In the genomic region with DNA sequence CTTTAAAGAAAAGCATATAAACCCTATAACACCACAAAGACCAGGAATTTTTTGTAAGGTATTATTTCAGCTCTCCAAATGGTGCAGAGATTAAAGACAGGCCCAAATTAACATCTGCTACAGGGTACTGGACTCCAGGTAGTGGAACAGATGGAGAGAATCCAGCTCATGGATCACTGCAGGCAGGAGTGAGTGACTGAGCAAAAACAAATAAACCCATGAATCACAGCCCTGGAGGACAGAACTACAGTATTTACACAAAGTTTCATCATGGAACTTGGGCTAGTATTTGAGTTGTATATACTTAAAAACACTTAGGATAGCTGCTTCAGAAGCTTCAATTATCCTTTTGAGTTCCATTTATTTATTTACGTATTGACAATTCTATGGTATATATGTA, we compare ENCODE assay signal across 15 cellular contexts.
DNase-seq lines count a peak whose midpoint lies in the region; TF ChIP-seq lines count a peak whose summit lies in the region.
"Had no signal": no experiment of that assay in that cellular context is flagged by ENCODE, and none has a peak within 500 bp of the region (broad histone marks: within the 10 kb centered on the region; RNA-seq: fewer than 3 reads in every experiment).

No MANE protein-coding gene starts in this region.

- H3K36me3 Mint-ChIP-seq in osteocyte (ENCODE audit: unreplicated experiment) (no peaks in the 10 kb centered on the region), Caco-2 (ENCODE audit: insufficient read depth, unreplicated experiment) (no peaks in the 10 kb centered on the region)
- H3K36me3 Mint-ChIP-seq: activated naive CD8-positive, alpha-beta T cell treated with anti-CD3 and anti-CD28 coated beads, Interleukin-2, amount 10 ng/mL, durations not matched to agents 7 days and 5 days; IgD-negative memory B cell had no signal

- no peak overlapping the region for H3K27ac ChIP-seq in RWPE1
- H3K27ac ChIP-seq: thoracic aorta had no signal

- no peaks in the 10 kb centered on the region for H3K27me3 ChIP-seq in Caco-2 (replicated peaks; ENCODE audit: control insufficient read depth, insufficient read depth, low read length)

- H3K9me3 Mint-ChIP-seq in osteocyte (ENCODE audit: unreplicated experiment): no peaks in the 10 kb centered on the region
- no peaks in the 10 kb centered on the region for H3K9me3 Mint-ChIP-seq in Caco-2 (ENCODE audit: unreplicated experiment)
- H3K9me3 Mint-ChIP-seq: activated naive CD8-positive, alpha-beta T cell treated with anti-CD3 and anti-CD28 coated beads, Interleukin-2, amount 10 ng/mL, durations not matched to agents 7 days and 5 days had no signal

- intact Hi-C loops in Caco-2 (cut with micrococcal nuclease; ENCODE audit: unreplicated experiment): no loop called here

- H3K27ac Mint-ChIP-seq in osteocyte (ENCODE audit: unreplicated experiment) (peak overlapping the region; percentile 79), Caco-2 (ENCODE audit: unreplicated experiment) (no peak overlapping the region)
- H3K27ac Mint-ChIP-seq: activated naive CD8-positive, alpha-beta T cell treated with anti-CD3 and anti-CD28 coated beads, Interleukin-2, amount 10 ng/mL, durations not matched to agents 7 days and 5 days; IgD-negative memory B cell had no signal

- H3K4me3 ChIP-seq in Caco-2 (ENCODE audit: low read depth, low read length): no peak overlapping the region
- H3K4me3 ChIP-seq: thoracic aorta had no signal

- POLR2A ChIA-PET in RWPE1 (lab: Yijun Ruan, JAX; ENCODE audit: low non-redundant PET): no interaction called here
- POLR2A ChIA-PET in Caco-2 (lab: Charles Lee): no interaction called here

- no peaks in the 10 kb centered on the region; the same call in 1 of the 2 replicates for H3K4me1 ChIP-seq in Caco-2

- H3K27me3 Mint-ChIP-seq in osteocyte (ENCODE audit: unreplicated experiment): no peaks in the 10 kb centered on the region
- H3K27me3 Mint-ChIP-seq in Caco-2 (ENCODE audit: insufficient read depth, unreplicated experiment): no peaks in the 10 kb centered on the region
- H3K27me3 Mint-ChIP-seq: activated naive CD8-positive, alpha-beta T cell treated with anti-CD3 and anti-CD28 coated beads, Interleukin-2, amount 10 ng/mL, durations not matched to agents 7 days and 5 days; IgD-negative memory B cell had no signal

- H3K4me1 Mint-ChIP-seq in osteocyte (ENCODE audit: unreplicated experiment) (peaks cover 62% of the 10 kb centered on the region), Caco-2 (ENCODE audit: low read depth, unreplicated experiment) (no peaks in the 10 kb centered on the region)
- H3K4me1 Mint-ChIP-seq: activated naive CD8-positive, alpha-beta T cell treated with anti-CD3 and anti-CD28 coated beads, Interleukin-2, amount 10 ng/mL, durations not matched to agents 7 days and 5 days; IgD-negative memory B cell had no signal

- peak; percentile 81 for DNase-seq in HCEC 1CT
- DNase-seq in RWPE1 (ENCODE audit: low spot score): peak; percentile 80
- peak; percentile 77 for DNase-seq in fibroblast of gingiva (ENCODE audit: low read depth)
- no peak for DNase-seq in osteocyte (ENCODE audit: extremely low spot score, unreplicated experiment)
- DNase-seq in NOMO-1 treated with DMSO at 0.1 percent for 48 hours (lab: John Stamatoyannopoulos, UW; ENCODE audit: unreplicated experiment): no peak
- no peak for DNase-seq in activated CD4-positive, alpha-beta T cell treated with anti-CD3 and anti-CD28 coated beads for 4 hours
- DNase-seq in Caco-2: no peak
- no peak for DNase-seq in NCI-H774 (lab: John Stamatoyannopoulos, UW)
- DNase-seq: activated CD4-positive, alpha-beta T cell treated with anti-CD3 and anti-CD28 coated beads, Interleukin-2, amount 50 U/mL, for 48 hours; activated naive CD8-positive, alpha-beta T cell treated with anti-CD3 and anti-CD28 coated beads, Interleukin-2, amount 10 ng/mL, durations not matched to agents 7 days and 5 days; COR-L47; erythroblast; NCI-H2171 treated with DMSO at 0.1 percent for 48 hours had no signal

- TF ChIP-seq CTCF in RWPE1 (conservative IDR thresholded peaks at IDR 0.05; ENCODE audit: low read depth): no peak
- TF ChIP-seq CTCF in osteocyte (IDR thresholded peaks at IDR 0.05): no peak
- TF ChIP-seq CTCF in Caco-2 (IDR thresholded peaks at IDR 0.05; ENCODE audit: insufficient read depth in 1 of 2, low read depth in 1 of 2, low read length in 1 of 2, severe bottlenecking in 1 of 2, unreplicated experiment in 1 of 2): no peak

- H3K9me3 ChIP-seq in Caco-2: no peaks in the 10 kb centered on the region
- H3K9me3 ChIP-seq: thoracic aorta had no signal

- CTCF ChIA-PET in RWPE1 (lab: Yijun Ruan, JAX) (interaction anchor here (0.6 kb wide), 2 partner anchors 898 to 960 kb away, joined by 3 to 4 read pairs; no protein-coding TSS in a partner anchor), Caco-2 (lab: Charles Lee) (no interaction called here)

- H3K36me3 ChIP-seq in Caco-2 (ENCODE audit: control insufficient read depth, insufficient read depth, low read length): no peaks in the 10 kb centered on the region
- H3K36me3 ChIP-seq: thoracic aorta had no signal

- no TSS peak for BruUV-seq in Caco-2 (replicated peaks; lab: Mats Ljungman, UMichigan)

- H3K4me3 Mint-ChIP-seq in osteocyte (ENCODE audit: unreplicated experiment) (no peak overlapping the region), Caco-2 (ENCODE audit: unreplicated experiment) (no peak overlapping the region)
- H3K4me3 Mint-ChIP-seq: activated naive CD8-positive, alpha-beta T cell treated with anti-CD3 and anti-CD28 coated beads, Interleukin-2, amount 10 ng/mL, durations not matched to agents 7 days and 5 days; IgD-negative memory B cell had no signal

Comparison
In these comparisons a context has a peak if more than half of its experiments do, and no peak if none do; other contexts are left out.
1. DNase-seq: peak in HCEC 1CT (single experiment), RWPE1 (single experiment) and fibroblast of gingiva (single experiment); none in osteocyte (single experiment), NOMO-1 treated with DMSO at 0.1 percent for 48 hours (single experiment), activated CD4-positive, alpha-beta T cell treated with anti-CD3 and anti-CD28 coated beads for 4 hours (0 of 2), Caco-2 (0 of 2) and NCI-H774 (single experiment).